13 cellular contexts compared by ENCODE assay signal in genomic region chrX:15204130-15204751, GRCh38.
DNase-seq lines count a peak whose midpoint lies in the region; ATAC-seq and TF ChIP-seq lines count a peak whose summit lies in the region.
"Had no signal": no experiment of that assay in that cellular context is flagged by ENCODE, and none has a peak within 500 bp of the region (broad histone marks: within the 10 kb centered on the region; RNA-seq: fewer than 3 reads in every experiment).

No MANE protein-coding gene starts in this region.

- H3K9me3 ChIP-seq in adrenal gland (replicated peaks in 1 of 3): no peaks in the 10 kb centered on the region
- H3K9me3 ChIP-seq: BE2C had no signal

- no peaks in the 10 kb centered on the region for H3K36me3 Mint-ChIP-seq in activated naive CD4-positive, alpha-beta T cell treated with anti-CD3 and anti-CD28 coated beads, Interleukin-2, amount 10 ng/mL, durations not matched to agents 7 days and 5 days

- in situ Hi-C loops in G401 (cut with HindIII; ENCODE audit: low sequenced_read_pairs): no loop called here

- H3K27ac Mint-ChIP-seq in activated naive CD4-positive, alpha-beta T cell treated with anti-CD3 and anti-CD28 coated beads, Interleukin-2, amount 10 ng/mL, durations not matched to agents 7 days and 5 days: peak overlapping the region; percentile 80

- H3K27me3 ChIP-seq in adrenal gland: no peaks in the 10 kb centered on the region
- H3K27me3 ChIP-seq: BE2C had no signal

- H3K4me1 Mint-ChIP-seq in activated naive CD4-positive, alpha-beta T cell treated with anti-CD3 and anti-CD28 coated beads, Interleukin-2, amount 10 ng/mL, durations not matched to agents 7 days and 5 days: peaks cover 51% of the 10 kb centered on the region

- no peak overlapping the region for H3K27ac ChIP-seq in adrenal gland
- H3K27ac ChIP-seq: dorsolateral prefrontal cortex had no signal

- H3K27me3 Mint-ChIP-seq in activated naive CD4-positive, alpha-beta T cell treated with anti-CD3 and anti-CD28 coated beads, Interleukin-2, amount 10 ng/mL, durations not matched to agents 7 days and 5 days: no peaks in the 10 kb centered on the region

- DNase-seq in activated naive CD4-positive, alpha-beta T cell treated with anti-CD3 and anti-CD28 coated beads, Interleukin-2, amount 10 ng/mL, durations not matched to agents 7 days and 5 days: no peak
- no peak for DNase-seq in activated naive CD4-positive, alpha-beta T cell (lab: John Stamatoyannopoulos, UW)
- DNase-seq in NCI-H2029 treated with DMSO at 0.1 percent for 48 hours (lab: John Stamatoyannopoulos, UW) (peak; percentile 44), NCI-H69 (lab: John Stamatoyannopoulos, UW) (no peak), G401 (ENCODE audit: low spot score) (no peak), adrenal gland (no peak), anterior cingulate cortex (lab: John Stamatoyannopoulos, UW) (no peak)
- DNase-seq: activated CD4-positive, alpha-beta T cell treated with anti-CD3 and anti-CD28 coated beads for 4 hours; BE2C; dorsolateral prefrontal cortex; H7; left colon had no signal

- no peak for TF ChIP-seq POLR2A in adrenal gland (IDR thresholded peaks at IDR 0.05)

- ATAC-seq in HG02840 (IDR thresholded peaks at IDR 0.05; ENCODE audit: low FRiP score, unreplicated experiment): peak; percentile 78
- ATAC-seq: left colon had no signal

- TF ChIP-seq CTCF in adrenal gland (IDR thresholded peaks at IDR 0.05): no peak

- WGBS in adrenal gland, 4 donors: 67 to 75% (median 71%) methylated on average over 4 of the region's 4 CpGs

- no peak overlapping the region for H3K4me3 ChIP-seq in adrenal gland
- H3K4me3 ChIP-seq: dorsolateral prefrontal cortex had no signal

- H3K4me3 Mint-ChIP-seq in activated naive CD4-positive, alpha-beta T cell treated with anti-CD3 and anti-CD28 coated beads, Interleukin-2, amount 10 ng/mL, durations not matched to agents 7 days and 5 days: no peak overlapping the region

- CTCF ChIA-PET in activated naive CD4-positive, alpha-beta T cell treated with anti-CD3 and anti-CD28 coated beads, Interleukin-2, amount 10 ng/mL, durations not matched to agents 7 days and 5 days (lab: Charles Lee): no interaction called here

- H3K36me3 ChIP-seq in adrenal gland (replicated peaks in 1 of 2): no peaks in the 10 kb centered on the region
- H3K36me3 ChIP-seq: BE2C had no signal

- intact Hi-C loops in adrenal gland (cut with DNase I): no loop called here

- H3K9me3 Mint-ChIP-seq in activated naive CD4-positive, alpha-beta T cell treated with anti-CD3 and anti-CD28 coated beads, Interleukin-2, amount 10 ng/mL, durations not matched to agents 7 days and 5 days: no peaks in the 10 kb centered on the region

- no peaks in the 10 kb centered on the region for H3K4me1 ChIP-seq in adrenal gland (replicated peaks in 1 of 2)
- H3K4me1 ChIP-seq: BE2C had no signal
